Comparison of ENCODE assay signal across 11 cellular contexts in genomic region chr16:2476345-2476720, GRCh38. TPM values are rescaled to one million over a fixed set of nuclear protein-coding genes. Genes with fewer than 3 reads are reported as not detected.
DNase-seq lines count a peak whose midpoint lies in the region; ATAC-seq and TF ChIP-seq lines count a peak whose summit lies in the region.
"Had no signal": no experiment of that assay in that cellular context is flagged by ENCODE, and none has a peak within 500 bp of the region (broad histone marks: within the 10 kb centered on the region; RNA-seq: fewer than 3 reads in every experiment).

No MANE protein-coding gene starts in this region.

- TF ChIP-seq CTCF in CD14-positive monocyte (IDR thresholded peaks at IDR 0.05) (no peak), HFFc6 (IDR thresholded peaks at IDR 0.05) (no peak), nephron (IDR thresholded peaks at IDR 0.05; ENCODE audit: unreplicated experiment in 3 of 3) (no peak), omental fat pad (IDR thresholded peaks at IDR 0.05) (no peak)

- peaks cover 17 to 23% (median 19%) of the 10 kb centered on the region in 3 donors for H3K27me3 Mint-ChIP-seq in CD14-positive monocyte (ENCODE audit: low read depth in 3 of 3)
- no peaks in the 10 kb centered on the region; the same call in 1 of the 2 replicates for H3K27me3 Mint-ChIP-seq in HFFc6 (ENCODE audit: insufficient read depth)
- peaks cover 7% of the 10 kb centered on the region for H3K27me3 Mint-ChIP-seq in activated naive CD8-positive, alpha-beta T cell treated with anti-CD3 and anti-CD28 coated beads, Interleukin-2, amount 50 U/mL, for 24 hours
- H3K27me3 Mint-ChIP-seq in nephron (ENCODE audit: low read depth), result peaks cover 9% of the 10 kb centered on the region

- H3K36me3 Mint-ChIP-seq in CD14-positive monocyte, result peaks cover 1 to 30% of the 10 kb centered on the region in 2 donors
- H3K36me3 Mint-ChIP-seq in HFFc6 (ENCODE audit: low read depth), result no peaks in the 10 kb centered on the region
- H3K36me3 Mint-ChIP-seq in activated naive CD8-positive, alpha-beta T cell treated with anti-CD3 and anti-CD28 coated beads, Interleukin-2, amount 50 U/mL, for 24 hours (ENCODE audit: low read depth), result no peaks in the 10 kb centered on the region
- no peaks in the 10 kb centered on the region for H3K36me3 Mint-ChIP-seq in nephron (ENCODE audit: low read depth)

- H3K27ac Mint-ChIP-seq in CD14-positive monocyte, result no peak overlapping the region
- H3K27ac Mint-ChIP-seq in HFFc6, result no peak overlapping the region
- H3K27ac Mint-ChIP-seq in activated naive CD8-positive, alpha-beta T cell treated with anti-CD3 and anti-CD28 coated beads, Interleukin-2, amount 50 U/mL, for 24 hours, result peak overlapping the region; percentile 49
- H3K27ac Mint-ChIP-seq in nephron, result peak overlapping the region in 2 of 3 experiments; percentile 73 to 82

- ATAC-seq in activated naive CD8-positive, alpha-beta T cell treated with anti-CD3 and anti-CD28 coated beads, Interleukin-2, amount 50 U/mL, for 24 hours, result no peak
- no peak for ATAC-seq in omental fat pad (ENCODE audit: low FRiP score)

- peaks cover 37% of the 10 kb centered on the region for H3K4me1 Mint-ChIP-seq in CD14-positive monocyte
- peaks cover 6% of the 10 kb centered on the region; the same call in 1 of the 2 replicates for H3K4me1 Mint-ChIP-seq in HFFc6 (ENCODE audit: low read depth)
- peaks cover 15% of the 10 kb centered on the region for H3K4me1 Mint-ChIP-seq in activated naive CD8-positive, alpha-beta T cell treated with anti-CD3 and anti-CD28 coated beads, Interleukin-2, amount 50 U/mL, for 24 hours
- H3K4me1 Mint-ChIP-seq in nephron, result peaks cover 25% of the 10 kb centered on the region

- H3K9me3 Mint-ChIP-seq in CD14-positive monocyte (peaks cover 0 to 9% (median 0%) of the 10 kb centered on the region in 7 donors), HFFc6 (no peaks in the 10 kb centered on the region), nephron (no peaks in the 10 kb centered on the region)
- H3K9me3 Mint-ChIP-seq in activated naive CD8-positive, alpha-beta T cell treated with anti-CD3 and anti-CD28 coated beads, Interleukin-2, amount 50 U/mL, for 24 hours, result no peaks in the 10 kb centered on the region

- no peak for DNase-seq in CD14-positive monocyte (ENCODE audit: low spot score)
- no peak for DNase-seq in HFFc6
- no peak for DNase-seq in activated naive CD8-positive, alpha-beta T cell treated with anti-CD3 and anti-CD28 coated beads, Interleukin-2, amount 50 U/mL, for 24 hours
- no peak for DNase-seq in omental fat pad (ENCODE audit: low spot score)
- no peak for DNase-seq in NCI-H524 treated with DMSO at 0.1 percent for 48 hours (lab: John Stamatoyannopoulos, UW)
- no peak for DNase-seq in KG1 (lab: John Stamatoyannopoulos, UW)
- DNase-seq: islet precursor cell, MG63, NCI-H526 treated with DMSO at 0.1 percent for 48 hours, uterus had no signal

- intact Hi-C loops in CD14-positive monocyte (cut with micrococcal nuclease), result loop anchor here in 1 of 2 donors (10.0 kb wide), 1 partner anchor 52 kb away; the partner anchor contains the start of gene CCNF

- peak overlapping the region; percentile 61 to 62 for H3K4me3 Mint-ChIP-seq in CD14-positive monocyte
- peak overlapping the region; percentile 69 for H3K4me3 Mint-ChIP-seq in HFFc6
- peak overlapping the region; percentile 65 for H3K4me3 Mint-ChIP-seq in activated naive CD8-positive, alpha-beta T cell treated with anti-CD3 and anti-CD28 coated beads, Interleukin-2, amount 50 U/mL, for 24 hours
- peak overlapping the region; percentile 76 to 85 (median 85) for H3K4me3 Mint-ChIP-seq in nephron

RNA-seq across cellular contexts. Expression of gene TBC1D24, which starts 1.4 kb away (rescaled TPM):
- 1 to 10 TPM in 1 of 2 donors, under 1 TPM in 1; 0.76 to 2.1 TPM for polyA plus RNA-seq in CD14-positive monocyte
- total RNA-seq in HFFc6 (2021; fragmentation: NEBNext Ultra II Directional; extraction: Animal tissue kit (Norgen Biotek cat#: 25700)), result 10 to 100 TPM; 15.8 to 30.3 (median 19.0) TPM
- total RNA-seq in omental fat pad, result 10 to 100 TPM; 10.4 to 19.4 (median 13.0) TPM

RNA-seq across cellular contexts. Expression of gene NTN3, which starts 5.2 kb away (rescaled TPM):
- not detected for polyA plus RNA-seq in CD14-positive monocyte
- total RNA-seq in HFFc6 (2021; fragmentation: NEBNext Ultra II Directional; extraction: Animal tissue kit (Norgen Biotek cat#: 25700)), result under 1 TPM; 0.22 to 0.47 (median 0.33) TPM
- total RNA-seq in omental fat pad, result under 1 TPM in 2 of 4 donors, not detected in 2; 0.28 to 0.44 TPM

RNA-seq across cellular contexts. Expression of gene TEDC2, which starts 16.4 kb away (rescaled TPM):
- under 1 TPM in 1 of 2 donors, not detected in 1; 0.28 TPM for polyA plus RNA-seq in CD14-positive monocyte
- total RNA-seq in HFFc6 (2021; fragmentation: NEBNext Ultra II Directional; extraction: Animal tissue kit (Norgen Biotek cat#: 25700)), result 1 to 10 TPM; 3.6 to 8.3 (median 8.0) TPM
- 1 to 10 TPM in 1 of 4 donors, under 1 TPM in 1, not detected in 2; 0.50 to 1.1 TPM for total RNA-seq in omental fat pad

RNA-seq across cellular contexts. Expression of gene ATP6V0C, which starts 37.4 kb away (rescaled TPM):
- polyA plus RNA-seq in CD14-positive monocyte, result 100 to 1,000 TPM; 176 to 187 TPM
- total RNA-seq in HFFc6 (2021; fragmentation: NEBNext Ultra II Directional; extraction: Animal tissue kit (Norgen Biotek cat#: 25700)), result 100 to 1,000 TPM; 303 to 341 (median 309) TPM
- 100 to 1,000 TPM in 1 of 4 donors, 10 to 100 TPM in 3; 43.5 to 113 (median 67.9) TPM for total RNA-seq in omental fat pad

RNA-seq across cellular contexts. Expression of gene AMDHD2, which starts 43.8 kb away (rescaled TPM):
- 1 to 10 TPM; 6.9 to 8.4 TPM for polyA plus RNA-seq in CD14-positive monocyte
- total RNA-seq in HFFc6 (2021; fragmentation: NEBNext Ultra II Directional; extraction: Animal tissue kit (Norgen Biotek cat#: 25700)), result 10 to 100 TPM; 15.6 to 19.3 (median 18.6) TPM
- total RNA-seq in omental fat pad, result 10 to 100 TPM; 26.7 to 35.9 (median 30.7) TPM

Comparison
In these comparisons a context has a peak if more than half of its experiments do, and no peak if none do; other contexts are left out.
1. H3K27ac Mint-ChIP-seq: peak in activated naive CD8-positive, alpha-beta T cell treated with anti-CD3 and anti-CD28 coated beads, Interleukin-2, amount 50 U/mL, for 24 hours (single experiment) and nephron (2 of 3); none in CD14-positive monocyte (0 of 7) and HFFc6 (single experiment).
2. Peak in every context shown above with its lines, with median percentiles within 50 percentile points of each other: H3K4me3 Mint-ChIP-seq.